Comparison of ENCODE assay signal across 20 cellular contexts in genomic region chrX:48560681-48561080, GRCh38.
"Had no signal": no experiment of that assay in that cellular context is flagged by ENCODE, and none has a peak within 500 bp of the region (broad histone marks: within the 10 kb centered on the region; RNA-seq: fewer than 3 reads in every experiment).

No MANE protein-coding gene starts in this region.

- H3K9ac ChIP-seq: SK-N-SH had no signal

- DNase-seq: IMR-90, Karpas-422, KG1, MG63, NCI-H1092, NCI-H1105 treated with DMSO at 0.1 percent for 48 hours, NCI-H1417 treated with DMSO at 0.1 percent for 48 hours, NCI-H146, NCI-H1694 treated with DMSO at 0.1 percent for 48 hours, NCI-H1930, NCI-H2081, NCI-H2107, NCI-H2227 treated with DMSO at 0.1 percent for 48 hours, NCI-H524 treated with DMSO at 0.1 percent for 48 hours, NCI-H69, NCI-H774, RPMI8226, SHP77, SK-N-SH had no signal

- H3K27me3 ChIP-seq: MG63 had no signal

- H3K9me3 ChIP-seq: MG63, SK-N-SH had no signal

- ATAC-seq: HepG2 had no signal

- H3K4me3 ChIP-seq: MG63 had no signal

- H3K4me2 ChIP-seq: SK-N-SH had no signal
